In the genomic region with DNA sequence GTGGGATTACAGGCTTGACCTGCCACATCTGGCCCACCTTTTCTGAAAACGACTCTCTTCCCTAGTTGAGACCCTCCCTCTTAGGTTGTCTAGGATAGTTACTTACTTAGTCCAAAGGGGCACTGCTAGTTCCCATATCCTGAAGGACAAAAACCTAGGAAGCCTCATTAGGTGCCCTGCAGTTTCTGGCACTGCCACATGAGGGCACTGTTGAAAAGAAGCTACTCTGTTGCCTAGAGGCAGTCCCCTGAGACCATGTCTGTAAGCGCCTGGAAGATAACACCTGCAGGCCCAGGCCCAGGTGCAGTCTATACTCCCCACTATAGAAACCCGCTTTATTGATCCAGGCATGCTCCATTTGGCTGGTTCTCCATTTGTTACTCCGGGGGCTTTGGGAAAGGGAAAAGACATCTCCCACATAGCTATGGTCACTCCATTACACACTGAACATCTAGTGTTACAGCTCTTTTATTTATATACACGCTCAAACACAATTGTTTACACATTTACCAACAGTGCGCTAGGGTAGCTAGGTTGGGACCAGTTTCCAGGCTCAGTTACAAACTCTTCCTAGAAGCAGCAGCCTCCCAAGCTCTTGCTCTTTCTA, we compare ENCODE assay signal across 9 cellular contexts.
DNase-seq lines count a peak whose midpoint lies in the region; ATAC-seq and TF ChIP-seq lines count a peak whose summit lies in the region.
"Had no signal": no experiment of that assay in that cellular context is flagged by ENCODE, and none has a peak within 500 bp of the region (broad histone marks: within the 10 kb centered on the region; RNA-seq: fewer than 3 reads in every experiment).

No MANE protein-coding gene starts in this region.

- TF ChIP-seq CTCF in HFF-Myc (IDR thresholded peaks at IDR 0.05; ENCODE audit: low read depth, low read length, missing control alignments), result peak; percentile 69
- peak; percentile 83 for TF ChIP-seq CTCF in RWPE2 (IDR thresholded peaks at IDR 0.05; ENCODE audit: poor library complexity, severe bottlenecking)
- TF ChIP-seq CTCF in foreskin fibroblast (IDR thresholded peaks at IDR 0.05; ENCODE audit: low read depth, low read length), result peak; percentile 43

- H3K36me3 ChIP-seq in RWPE2 (ENCODE audit: low read depth), result no peaks in the 10 kb centered on the region
- H3K36me3 ChIP-seq: tibial artery had no signal

- H3K27ac ChIP-seq in RWPE2 (ENCODE audit: poor library complexity, severe bottlenecking), result no peak overlapping the region
- H3K27ac ChIP-seq: tibial artery had no signal

- DNase-seq in COLO668 (lab: John Stamatoyannopoulos, UW; ENCODE audit: unreplicated experiment), result peak; percentile 66
- DNase-seq in HFF-Myc (ENCODE audit: extremely low read depth, low read depth), result no peak
- DNase-seq in RWPE2 (ENCODE audit: low spot score), result peak; percentile 26
- no peak for DNase-seq in foreskin fibroblast
- DNase-seq in stimulated activated CD4-positive, alpha-beta T cell treated with anti-CD3 and anti-CD28 coated beads, Interleukin-2, amount 100 ng/mL, for 24 hours, result peak; percentile 27 to 58
- no peak for DNase-seq in T-helper 2 cell treated with Interferon-gamma antibody and Interleukin-4, amounts not matched to agents 5 μg/mL and 100 μg/mL, for 36 hours (ENCODE audit: low spot score)

- H3K4me3 Mint-ChIP-seq in T-helper 2 cell treated with Interferon-gamma antibody and Interleukin-4, amounts not matched to agents 5 μg/mL and 100 μg/mL, for 36 hours, result no peak overlapping the region

- H3K4me1 Mint-ChIP-seq in T-helper 2 cell treated with Interferon-gamma antibody and Interleukin-4, amounts not matched to agents 5 μg/mL and 100 μg/mL, for 36 hours (ENCODE audit: low read depth), result no peaks in the 10 kb centered on the region

- ATAC-seq in RWPE2 (ENCODE audit: low read depth) (peak; percentile 24; the same call in 1 of the 3 replicates), GM21423 (IDR thresholded peaks at IDR 0.05; ENCODE audit: unreplicated experiment) (no peak), GM21526 (IDR thresholded peaks at IDR 0.05; ENCODE audit: low FRiP score, unreplicated experiment) (no peak)

- H3K27me3 ChIP-seq in RWPE2 (ENCODE audit: insufficient read depth, poor library complexity, severe bottlenecking), result no peaks in the 10 kb centered on the region

- peaks cover 5% of the 10 kb centered on the region for H3K27me3 Mint-ChIP-seq in T-helper 2 cell treated with Interferon-gamma antibody and Interleukin-4, amounts not matched to agents 5 μg/mL and 100 μg/mL, for 36 hours (ENCODE audit: low read depth)

- no peak overlapping the region for H3K4me3 ChIP-seq in HFF-Myc (replicated peaks; ENCODE audit: low read depth, low read length)
- no peak overlapping the region for H3K4me3 ChIP-seq in RWPE2 (ENCODE audit: severe bottlenecking)
- no peak overlapping the region for H3K4me3 ChIP-seq in foreskin fibroblast (ENCODE audit: low read depth in 1 of 2, low read length in 2 of 2)
- H3K4me3 ChIP-seq: tibial artery had no signal

- no peak overlapping the region for H3K27ac Mint-ChIP-seq in T-helper 2 cell treated with Interferon-gamma antibody and Interleukin-4, amounts not matched to agents 5 μg/mL and 100 μg/mL, for 36 hours

- H3K36me3 Mint-ChIP-seq in T-helper 2 cell treated with Interferon-gamma antibody and Interleukin-4, amounts not matched to agents 5 μg/mL and 100 μg/mL, for 36 hours (ENCODE audit: low read depth), result no peaks in the 10 kb centered on the region

- peaks cover 10% of the 10 kb centered on the region for H3K9me3 Mint-ChIP-seq in T-helper 2 cell treated with Interferon-gamma antibody and Interleukin-4, amounts not matched to agents 5 μg/mL and 100 μg/mL, for 36 hours

- no peaks in the 10 kb centered on the region for H3K4me1 ChIP-seq in RWPE2 (ENCODE audit: insufficient read depth, poor library complexity, severe bottlenecking)
- H3K4me1 ChIP-seq: tibial artery had no signal

- no peaks in the 10 kb centered on the region for H3K9me3 ChIP-seq in RWPE2 (ENCODE audit: severe bottlenecking)
- H3K9me3 ChIP-seq: tibial artery had no signal

Comparison
In these comparisons a context has a peak if more than half of its experiments do, and no peak if none do; other contexts are left out.
1. DNase-seq: peak in COLO668 (single experiment), RWPE2 (single experiment) and stimulated activated CD4-positive, alpha-beta T cell treated with anti-CD3 and anti-CD28 coated beads, Interleukin-2, amount 100 ng/mL, for 24 hours (2 of 2); none in HFF-Myc (single experiment), foreskin fibroblast (0 of 2) and T-helper 2 cell treated with Interferon-gamma antibody and Interleukin-4, amounts not matched to agents 5 μg/mL and 100 μg/mL, for 36 hours (single experiment).
2. Peak in every context shown above with its lines, with median percentiles within 50 percentile points of each other: CTCF ChIP-seq.